Comparison of ENCODE assay signal across 10 cellular contexts in the genomic region with DNA sequence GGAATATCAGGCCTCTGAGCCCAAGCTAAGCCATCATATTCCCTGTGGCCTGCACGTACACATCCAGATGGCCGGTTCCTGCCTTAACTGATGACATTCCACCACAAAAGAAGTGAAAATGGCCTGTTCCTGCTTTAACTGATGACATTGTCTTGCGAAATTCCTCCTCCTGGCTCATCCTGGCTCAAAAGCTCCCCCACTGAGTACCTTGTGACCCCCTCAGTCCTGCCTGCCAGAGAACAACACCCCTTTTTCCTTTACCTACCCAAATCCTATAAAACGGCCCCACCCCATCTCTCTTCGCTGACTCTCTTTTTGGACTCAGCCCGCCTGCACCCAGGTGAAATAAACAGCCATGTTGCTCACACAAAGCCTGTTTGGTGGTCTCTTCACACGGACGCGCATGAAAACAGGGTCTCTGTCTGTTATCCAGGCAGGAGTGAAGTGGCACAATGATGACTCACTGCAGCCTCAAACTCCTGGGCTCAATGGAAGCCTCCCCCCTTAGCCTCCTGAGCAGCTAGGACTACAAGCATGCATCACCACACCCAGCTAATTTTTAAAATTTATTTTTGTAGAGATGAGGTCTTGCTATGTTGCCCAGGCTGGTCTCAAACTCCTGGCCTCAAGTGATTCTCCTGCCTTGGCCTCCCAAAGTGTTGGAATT. TPM values are rescaled to one million over a fixed set of nuclear protein-coding genes. Genes with fewer than 3 reads are reported as not detected.
A peak's percentile ranks its signal among the peaks of the same experiment; 100 is the strongest.
DNase-seq lines count a peak whose midpoint lies in the region; ATAC-seq, FAIRE-seq and TF ChIP-seq lines count a peak whose summit lies in the region.
"Not testable (repeated sequence)": the region's sequence is repeated elsewhere in the genome, so short reads cannot be mapped to it uniquely, and the experiment has no call there.
"Had no signal": no experiment of that assay in that cellular context is flagged by ENCODE, and none has a peak within 500 bp of the region (broad histone marks: within the 10 kb centered on the region; RNA-seq: fewer than 3 reads in every experiment).

No MANE protein-coding gene starts in this region.

- H3K9me3 Mint-ChIP-seq in CD4-positive, alpha-beta memory T cell, result peaks cover 0 to 10% (median 3%) of the 10 kb centered on the region in 8 donors
- peaks cover 20 to 33% of the 10 kb centered on the region in 2 experiments for H3K9me3 Mint-ChIP-seq in H9
- H3K9me3 Mint-ChIP-seq in activated CD4-positive, alpha-beta T cell treated with anti-CD3 and anti-CD28 coated beads for 36 hours (ENCODE audit: low read depth); immature natural killer cell; natural killer cell: not testable (repeated sequence)
- peaks cover 71% of the 10 kb centered on the region for H3K9me3 Mint-ChIP-seq in endodermal cell

- peaks cover 60 to 71% of the 10 kb centered on the region in 2 donors for H3K36me3 Mint-ChIP-seq in CD4-positive, alpha-beta memory T cell
- H3K36me3 Mint-ChIP-seq in H9 (ENCODE audit: insufficient read depth in 1 of 3, low read depth in 3 of 3), result peaks cover 27 to 52% (median 37%) of the 10 kb centered on the region in 3 experiments
- peaks cover 17% of the 10 kb centered on the region for H3K36me3 Mint-ChIP-seq in activated CD4-positive, alpha-beta T cell treated with anti-CD3 and anti-CD28 coated beads for 36 hours (ENCODE audit: low read depth)
- H3K36me3 Mint-ChIP-seq in endodermal cell (ENCODE audit: low read depth), result peaks cover 86% of the 10 kb centered on the region
- H3K36me3 Mint-ChIP-seq in immature natural killer cell, result peaks cover 30 to 51% (median 39%) of the 10 kb centered on the region in 3 donors
- H3K36me3 Mint-ChIP-seq in natural killer cell, result peaks cover 28% of the 10 kb centered on the region

- not testable (repeated sequence) for H2BK120ac ChIP-seq in H9 (ENCODE audit: low read depth, low read length, poor library complexity, severe bottlenecking)

- H2AK5ac ChIP-seq in H9 (ENCODE audit: insufficient read length, low read length), result not testable (repeated sequence)

- not testable (repeated sequence) for H3K23me2 ChIP-seq in H9 (ENCODE audit: insufficient read length, low read depth, low read length, poor library complexity, severe bottlenecking)

- H2BK15ac ChIP-seq in H9 (ENCODE audit: low read depth, low read length), result not testable (repeated sequence)

- not testable (repeated sequence) for TF ChIP-seq RAD21 in K562 (CRISPR knock-in tag; conservative IDR thresholded peaks at IDR 0.05 in 1 of 2, IDR thresholded peaks at IDR 0.05 in 1 of 2)

- H3K4me1 ChIP-seq in CD4-positive, alpha-beta memory T cell (ENCODE audit: insufficient read depth, low read length); NT2/D1 (ENCODE audit: insufficient read depth, insufficient read length); endodermal cell (ENCODE audit: control insufficient read depth, insufficient read depth, low read length): not testable (repeated sequence)
- H3K4me1 ChIP-seq in H9 (ENCODE audit: insufficient read depth, low read length) (peaks cover 15% of the 10 kb centered on the region), K562 (replicated peaks in 1 of 2; ENCODE audit: control insufficient read depth in 2 of 2, insufficient read depth in 2 of 2, low read length in 2 of 2) (peaks cover 3 to 22% of the 10 kb centered on the region in 2 experiments; a peak in 3 of 5 replicates)

- ATAC-seq in activated CD4-positive, alpha-beta T cell treated with anti-CD3 and anti-CD28 coated beads for 36 hours, result not testable (repeated sequence)
- 0 out of 3 replicates have a peak, but pooled peaks have one; percentile 36 for ATAC-seq in K562
- peak in 1 of 3 donors; percentile 29 for ATAC-seq in natural killer cell

- H4K8ac ChIP-seq in H9 (replicated peaks; ENCODE audit: insufficient read length, low read depth, low read length), result not testable (repeated sequence)

- H3K4me1 Mint-ChIP-seq in CD4-positive, alpha-beta memory T cell, result peaks cover 51 to 87% (median 67%) of the 10 kb centered on the region in 4 donors
- H3K4me1 Mint-ChIP-seq in H9 (peaks cover 30 to 37% of the 10 kb centered on the region in 2 experiments), endodermal cell (peaks cover 33% of the 10 kb centered on the region), immature natural killer cell (peaks cover 93 to 100% of the 10 kb centered on the region in 2 donors), natural killer cell (peaks cover 91 to 100% of the 10 kb centered on the region in 2 donors)
- peaks cover 42% of the 10 kb centered on the region for H3K4me1 Mint-ChIP-seq in activated CD4-positive, alpha-beta T cell treated with anti-CD3 and anti-CD28 coated beads for 36 hours

- H3K79me1 ChIP-seq in H9 (ENCODE audit: insufficient read depth, low read depth, low read length, poor library complexity, severe bottlenecking), result not testable (repeated sequence)

- not testable (repeated sequence) for H2AFZ ChIP-seq in H9 (ENCODE audit: low read length)
- peak overlapping the region; percentile 54; the same call in 1 of the 2 replicates for H2AFZ ChIP-seq in K562 (ENCODE audit: low read depth, low read length)

- H3K9me1 ChIP-seq in K562 (ENCODE audit: control insufficient read depth, insufficient read depth, low read length), result not testable (repeated sequence)

- H3K9me3 ChIP-seq in CD4-positive, alpha-beta memory T cell (ENCODE audit: control insufficient read depth in 1 of 2, low read length in 2 of 2); H9 (ENCODE audit: control insufficient read depth, low read depth, low read length); K562 (replicated peaks; ENCODE audit: control insufficient read depth, insufficient read depth, low read depth, low read length); endodermal cell (ENCODE audit: control insufficient read depth, low read length): not testable (repeated sequence)
- H3K9me3 ChIP-seq in NT2/D1 (ENCODE audit: insufficient read depth, low read length), result peaks cover 10% of the 10 kb centered on the region; the same call in 1 of the 2 replicates

- H3K56ac ChIP-seq in H9 (ENCODE audit: insufficient read length, low read depth, low read length), result not testable (repeated sequence)

- not testable (repeated sequence) for TF ChIP-seq CTCF in H9 (conservative IDR thresholded peaks at IDR 0.05); K562 (IDR thresholded peaks at IDR 0.05 in 2 of 3, conservative IDR thresholded peaks at IDR 0.05 in 1 of 3; ENCODE audit: insufficient read depth in 2 of 3, low read depth in 1 of 3, low read length in 3 of 3); endodermal cell (conservative IDR thresholded peaks at IDR 0.05); natural killer cell (IDR thresholded peaks at IDR 0.05)

- H3T11ph ChIP-seq in H9 (ENCODE audit: low read length), result not testable (repeated sequence)

- H3K27me3 Mint-ChIP-seq in CD4-positive, alpha-beta memory T cell; H9 (ENCODE audit: low read depth); activated CD4-positive, alpha-beta T cell treated with anti-CD3 and anti-CD28 coated beads for 36 hours; endodermal cell (ENCODE audit: insufficient read depth); immature natural killer cell (ENCODE audit: low read depth in 3 of 3); natural killer cell (ENCODE audit: low read depth in 2 of 2): not testable (repeated sequence)

- CTCF ChIA-PET in CD4-positive, alpha-beta memory T cell (lab: Charles Lee; ENCODE audit: partially characterized antibody), result interaction anchor here (1.6 to 1.9 kb wide), 2 partner anchors 12 to 161 kb away, joined by 4 read pairs; no protein-coding TSS in a partner anchor
- CTCF ChIA-PET in activated CD4-positive, alpha-beta T cell treated with anti-CD3 and anti-CD28 coated beads for 36 hours (lab: Charles Lee), result interaction anchor here (1.0 kb wide), 1 partner anchor 35 kb away, joined by 5 read pairs; no protein-coding TSS in a partner anchor
- CTCF ChIA-PET in K562 (lab: Yijun Ruan, JAX; ENCODE audit: low intra/inter-chr PET ratio), result not testable (repeated sequence)

- H3K27me3 ChIP-seq in CD4-positive, alpha-beta memory T cell (ENCODE audit: insufficient read depth, low read length); H9 (ENCODE audit: insufficient read depth, low read length); NT2/D1 (ENCODE audit: insufficient read depth, insufficient read length); K562 (ENCODE audit: control insufficient read depth in 2 of 2, insufficient read depth in 2 of 2, low read length in 2 of 2); endodermal cell (ENCODE audit: control insufficient read depth, insufficient read depth, low read length, poor library complexity, severe bottlenecking): not testable (repeated sequence)

- not testable (repeated sequence) for TF ChIP-seq POLR2A in K562 (conservative IDR thresholded peaks at IDR 0.05)

- not testable (repeated sequence) for H4K5ac ChIP-seq in H9 (ENCODE audit: insufficient read length, low read depth, low read length)

- not testable (repeated sequence) for H4K91ac ChIP-seq in H9 (ENCODE audit: insufficient read length, low read depth, low read length)

- H3K4me3 ChIP-seq in CD4-positive, alpha-beta memory T cell (ENCODE audit: low read length in 2 of 2); NT2/D1 (ENCODE audit: insufficient read length, low read depth); K562; endodermal cell (ENCODE audit: low read length): not testable (repeated sequence)

- FAIRE-seq in K562 (lab: Jason Lieb, UNC), result not testable (repeated sequence)

- DNase-seq in CD4-positive, alpha-beta memory T cell; activated CD4-positive, alpha-beta T cell treated with anti-CD3 and anti-CD28 coated beads for 36 hours; K562 (ENCODE audit: extremely low read depth in 1 of 4, low spot score in 3 of 4); immature natural killer cell; natural killer cell: not testable (repeated sequence)
- DNase-seq in H9 (peak; percentile 68), NT2/D1 (ENCODE audit: low read depth, low spot score) (peak; percentile 28), endodermal cell (peak; percentile 64)

- H3K23ac ChIP-seq in H9 (ENCODE audit: insufficient read length, low read depth, low read length), result not testable (repeated sequence)

- not testable (repeated sequence) for H3K9ac ChIP-seq in H9 (ENCODE audit: extremely low read depth, insufficient read length, low read length); NT2/D1 (ENCODE audit: insufficient read length, low read depth); K562 (ENCODE audit: insufficient read depth in 1 of 2, low read depth in 2 of 2, low read length in 2 of 2); endodermal cell (ENCODE audit: extremely low read depth, low read length, poor library complexity, severe bottlenecking)

- H3K4me3 Mint-ChIP-seq in CD4-positive, alpha-beta memory T cell, result peak overlapping the region in 3 of 8 donors; percentile 3 to 54 (median 27)
- H3K4me3 Mint-ChIP-seq in H9; activated CD4-positive, alpha-beta T cell treated with anti-CD3 and anti-CD28 coated beads for 36 hours; endodermal cell: not testable (repeated sequence)
- peak overlapping the region; percentile 33 to 76 (median 55) for H3K4me3 Mint-ChIP-seq in immature natural killer cell
- H3K4me3 Mint-ChIP-seq in natural killer cell, result peak overlapping the region; percentile 58

- H2BK20ac ChIP-seq in H9 (ENCODE audit: low read depth, low read length, poor library complexity, severe bottlenecking), result not testable (repeated sequence)

- no CpG with 5 or more reads among the region's 9 CpGs for WGBS in H9 (ENCODE audit: extremely low coverage, insufficient read length, low lambda C conversion rate)
- WGBS in K562 (ENCODE audit: insufficient coverage, low coverage, missing lambda C conversion rate), result 62% methylated on average over 9 of the region's 9 CpGs
- WGBS in endodermal cell (ENCODE audit: insufficient coverage in 1 of 2, insufficient read length in 1 of 2), 2 experiments, result 81 to 83% methylated on average over 4 to 9 of the region's 9 CpGs

- POLR2A ChIA-PET in CD4-positive, alpha-beta memory T cell (lab: Charles Lee; ENCODE audit: partially characterized antibody), result interaction anchor here (1.1 to 3.7 kb wide), 2 partner anchors 11 to 17 kb away, joined by 3 to 20 read pairs; no protein-coding TSS in a partner anchor
- POLR2A ChIA-PET in activated CD4-positive, alpha-beta T cell treated with anti-CD3 and anti-CD28 coated beads for 36 hours (lab: Charles Lee), result not testable (repeated sequence)
- POLR2A ChIA-PET in K562 (lab: Yijun Ruan, JAX), result interaction anchor here (0.6 kb wide), 1 partner anchor 763 kb away, joined by 3 read pairs; no protein-coding TSS in a partner anchor

- H3K36me3 ChIP-seq in CD4-positive, alpha-beta memory T cell (ENCODE audit: insufficient read depth, low read length); NT2/D1 (ENCODE audit: insufficient read depth, insufficient read length, low read length); K562 (ENCODE audit: control insufficient read depth, insufficient read depth, low read length); endodermal cell (ENCODE audit: control insufficient read depth, insufficient read depth, low read length): not testable (repeated sequence)

- in situ Hi-C loops in K562 (cut with MboI), result not testable (repeated sequence)

- not testable (repeated sequence) for BruUV-seq in K562 (replicated peaks; lab: Mats Ljungman, UMichigan)

- not testable (repeated sequence) for H3K4ac ChIP-seq in H9 (ENCODE audit: low read depth, low read length)

- H3K14ac ChIP-seq in H9 (ENCODE audit: insufficient read depth, low read length), result not testable (repeated sequence)

- not testable (repeated sequence) for TF ChIP-seq EP300 in K562 (IDR thresholded peaks at IDR 0.05; ENCODE audit: low read length)

- H3K79me2 ChIP-seq in H9 (ENCODE audit: insufficient read depth, low read length); K562 (ENCODE audit: control insufficient read depth, insufficient read depth, low read length): not testable (repeated sequence)

- not testable (repeated sequence) for H3K27ac ChIP-seq in CD4-positive, alpha-beta memory T cell (ENCODE audit: low read depth, low read length); H9 (ENCODE audit: insufficient read length, low read depth, low read length); K562 (ENCODE audit: extremely low read depth, low read depth, low read length); endodermal cell (ENCODE audit: low read depth, low read length)

- H2BK5ac ChIP-seq in H9 (ENCODE audit: insufficient read length, low read length), result not testable (repeated sequence)

- not testable (repeated sequence) for H3K18ac ChIP-seq in H9 (ENCODE audit: insufficient read length, low read depth, low read length)

- H4K20me1 ChIP-seq in H9 (ENCODE audit: control insufficient read depth, insufficient read depth, insufficient read length); K562 (replicated peaks; ENCODE audit: control insufficient read depth, insufficient read depth, low read length): not testable (repeated sequence)

- intact Hi-C loops in CD4-positive, alpha-beta memory T cell (cut with micrococcal nuclease); activated CD4-positive, alpha-beta T cell treated with anti-CD3 and anti-CD28 coated beads for 36 hours (cut with DNase I, micrococcal nuclease); K562 (cut with micrococcal nuclease); natural killer cell (cut with micrococcal nuclease): not testable (repeated sequence)

- H3K27ac Mint-ChIP-seq in CD4-positive, alpha-beta memory T cell, result peak overlapping the region in 4 of 7 donors; percentile 14 to 77 (median 46)
- H3K27ac Mint-ChIP-seq in H9 (peak overlapping the region; percentile 78 to 91 (median 85); a peak in 6 of 7 replicates), endodermal cell (peak overlapping the region; percentile 81), immature natural killer cell (peak overlapping the region; percentile 58 to 93 (median 90)), natural killer cell (peak overlapping the region; percentile 80 to 85)
- peak overlapping the region; percentile 9 for H3K27ac Mint-ChIP-seq in activated CD4-positive, alpha-beta T cell treated with anti-CD3 and anti-CD28 coated beads for 36 hours

- H2BK12ac ChIP-seq in H9 (ENCODE audit: insufficient read length, low read depth, low read length), result not testable (repeated sequence)

- not testable (repeated sequence) for H3K4me2 ChIP-seq in H9 (ENCODE audit: insufficient read depth, insufficient read length, low read length); K562 (ENCODE audit: insufficient read depth, low read length)

RNA-seq across cellular contexts. Expression of gene SAMD3, which starts 24.8 kb away (rescaled TPM):
- total RNA-seq in CD4-positive, alpha-beta memory T cell, result 10 to 100 TPM; 24.1 to 29.7 TPM
- 10 to 100 TPM; 55.1 to 69.2 TPM for polyA plus RNA-seq in CD4-positive, alpha-beta memory T cell
- total RNA-seq in H9 (2021) (0.26 and 0.39 TPM in 2 replicates), K562 (2014; rRNA removed) (not detected in 2 replicates), K562 (2014; rRNA removed; fragmentation: Illumina TruSeq; extraction: Trizol) (not detected in 2 replicates), K562 (2015; rRNA removed; fragmentation: Illumina TruSeq; extraction: Trizol) (not detected in 2 replicates), K562 (2021) (0.29 TPM in 1 of 2 replicates, not detected in the other), endodermal cell (10 to 100 TPM; 41.3 to 44.8 TPM), natural killer cell (100 to 1,000 TPM; 322 to 413 (median 339) TPM)
- 1 to 10 TPM; 1.8 to 2.4 TPM for total RNA-seq in activated CD4-positive, alpha-beta T cell treated with anti-CD3 and anti-CD28 coated beads for 36 hours
- total RNA-seq in K562 (2011; cell fraction: chromatin; rRNA removed; ENCODE audit: low replicate concordance), result not detected in 2 replicates
- not detected in 2 replicates for total RNA-seq in K562 (2011; cell fraction: nucleolus; rRNA removed)
- not detected in 2 replicates for total RNA-seq in K562 (2011; cell fraction: nucleoplasm; rRNA removed)
- polyA plus RNA-seq in K562 (2011; rRNA removed) (not detected in 2 replicates), K562 (2014; fragmentation: Illumina TruSeq; extraction: Trizol) (0.21 TPM in 1 of 2 replicates, not detected in the other), K562 (2014; fragmentation: Nextera tagmentation; extraction: Ambion mirVana) (under 1 TPM; 0.03 to 0.17 TPM), K562 (2014; rRNA removed) (0.19 TPM in 1 of 2 replicates, not detected in the other), immature natural killer cell (100 to 1,000 TPM; 208 to 376 (median 275) TPM)
- not detected in 2 replicates for polyA plus RNA-seq in K562 (2011; cell fraction: cytosol; rRNA removed)
- polyA plus RNA-seq in K562 (2011; cell fraction: nucleus; rRNA removed), result not detected in 2 replicates
- polyA plus RNA-seq in K562 (2012), result 0.05 TPM in 1 of 2 replicates, not detected in the other
- not detected in 2 replicates for polyA minus RNA-seq in K562 (2011; rRNA and poly(A)+ RNA removed)
- not detected in 2 replicates for polyA minus RNA-seq in K562 (2011; cell fraction: cytosol; rRNA and poly(A)+ RNA removed)
- polyA minus RNA-seq in K562 (2011; cell fraction: nucleus; rRNA and poly(A)+ RNA removed), result not detected in 2 replicates
- 5.7 TPM for polyA plus RNA-seq in endodermal cell (2013, experiment 1 of 2)
- polyA plus RNA-seq in endodermal cell (2013, experiment 2 of 2), result 6.5 TPM
- total RNA-seq: A673, Daoy had no signal

Comparison
In these comparisons a context has a peak if more than half of its experiments do, and no peak if none do; other contexts are left out.
1. H3K27ac Mint-ChIP-seq: peak in every context shown above with its lines; median percentile 90 in immature natural killer cell; 85 in H9; 82 in natural killer cell; 81 in endodermal cell; 46 in CD4-positive, alpha-beta memory T cell; 9 in activated CD4-positive, alpha-beta T cell treated with anti-CD3 and anti-CD28 coated beads for 36 hours.
2. RNA of gene SAMD3, which starts 24.8 kb away (total RNA-seq): 322 to 413 TPM in natural killer cell, 41.3 to 44.8 TPM in endodermal cell and 24.1 to 29.7 TPM in CD4-positive, alpha-beta memory T cell; 1.8 to 2.4 TPM in activated CD4-positive, alpha-beta T cell treated with anti-CD3 and anti-CD28 coated beads for 36 hours, 0.26 to 0.39 TPM in H9 and 0.29 TPM in K562; every median in the first group is over 4 times any median in the second.